In the genomic region with DNA sequence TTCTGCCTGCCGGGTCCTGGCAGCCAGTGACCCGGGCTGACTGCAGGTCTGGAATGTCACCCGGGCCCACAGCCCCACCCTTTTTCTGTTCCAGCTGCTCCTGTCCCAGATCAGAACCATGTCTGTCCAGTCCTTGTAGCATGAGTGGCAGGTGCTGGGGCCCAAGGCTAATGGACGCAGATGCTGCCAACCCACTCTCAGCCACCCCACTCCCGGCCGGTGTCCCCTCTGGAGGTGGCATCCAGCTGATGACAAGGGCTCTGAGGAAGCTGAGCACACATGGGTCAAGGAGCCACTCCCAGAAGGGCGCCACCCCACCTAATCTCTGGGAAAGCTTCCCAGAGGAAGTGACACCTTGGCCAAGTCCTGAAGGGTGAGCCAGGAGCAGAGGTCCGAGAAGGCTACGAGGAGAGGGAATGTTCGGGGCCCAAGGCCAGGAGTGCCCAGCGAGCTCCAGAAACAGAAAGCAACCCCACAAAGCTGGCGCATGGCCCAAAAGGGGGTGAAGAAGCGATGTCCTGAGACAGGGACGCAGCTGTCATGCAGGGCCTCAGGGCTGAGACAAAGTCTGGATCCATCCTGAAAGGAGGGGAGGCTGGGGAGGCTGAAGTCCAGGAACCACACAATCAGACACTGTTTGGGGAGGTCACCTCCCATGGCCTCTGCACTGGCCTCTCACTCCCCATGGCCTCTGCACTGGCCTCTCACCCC, we compare ENCODE assay signal across 11 cellular contexts. TPM values are rescaled to one million over a fixed set of nuclear protein-coding genes. Genes with fewer than 3 reads are reported as not detected.
DNase-seq lines count a peak whose midpoint lies in the region; ATAC-seq, FAIRE-seq and TF ChIP-seq lines count a peak whose summit lies in the region.
"Had no signal": no experiment of that assay in that cellular context is flagged by ENCODE, and none has a peak within 500 bp of the region (broad histone marks: within the 10 kb centered on the region; RNA-seq: fewer than 3 reads in every experiment).

No MANE protein-coding gene starts in this region.

- intact Hi-C loops in K562 (cut with micrococcal nuclease) (no loop called here), right cardiac atrium (cut with DNase I) (loop anchor here in 1 of 4 donors (10.0 kb wide), 1 partner anchor 51 kb away; no protein-coding TSS in a partner anchor), sigmoid colon (cut with DNase I) (no loop called here)

- no peaks in the 10 kb centered on the region for H3K36me3 Mint-ChIP-seq in activated T-cell treated with anti-CD3 and anti-CD28 coated beads, Interleukin-2, amount 50 U/mL, for 72 hours (ENCODE audit: insufficient read depth in 2 of 2)

- peak overlapping the region in 1 of 2 experiments; percentile 41; a peak in 2 of 4 replicates for H3K9ac ChIP-seq in K562 (ENCODE audit: insufficient read depth in 1 of 2, low read depth in 2 of 2, low read length in 2 of 2)

- TF ChIP-seq RAD21 in K562 (CRISPR knock-in tag; conservative IDR thresholded peaks at IDR 0.05 in 1 of 2, IDR thresholded peaks at IDR 0.05 in 1 of 2): no peak

- TF ChIP-seq POLR2A in K562 (conservative IDR thresholded peaks at IDR 0.05): no peak
- no peak for TF ChIP-seq POLR2A in sigmoid colon (IDR thresholded peaks at IDR 0.05)

- H3K27me3 ChIP-seq in K562 (ENCODE audit: control insufficient read depth in 2 of 2, insufficient read depth in 2 of 2, low read length in 2 of 2) (no peaks in the 10 kb centered on the region), right cardiac atrium (ENCODE audit: control insufficient read depth, insufficient read depth) (no peaks in the 10 kb centered on the region), sigmoid colon (no peaks in the 10 kb centered on the region)

- no peak for FAIRE-seq in K562 (lab: Jason Lieb, UNC)
- FAIRE-seq: GM19239 had no signal

- TF ChIP-seq CTCF in HEK293 (tag by site-specific recombination; IDR thresholded peaks at IDR 0.05) (no peak), K562 (IDR thresholded peaks at IDR 0.05 in 2 of 3, conservative IDR thresholded peaks at IDR 0.05 in 1 of 3; ENCODE audit: insufficient read depth in 2 of 3, low read depth in 1 of 3, low read length in 3 of 3) (no peak), sigmoid colon (IDR thresholded peaks at IDR 0.05) (no peak)

- no peak overlapping the region for H3K27ac ChIP-seq in HEK293 (ENCODE audit: extremely low read depth, low read depth, low read length)
- no peak overlapping the region for H3K27ac ChIP-seq in K562 (ENCODE audit: extremely low read depth, low read depth, low read length)
- no peak overlapping the region for H3K27ac ChIP-seq in right cardiac atrium (ENCODE audit: low read length)
- peak overlapping the region in 3 of 4 donors; percentile 48 to 61 (median 52) for H3K27ac ChIP-seq in sigmoid colon

- no peak overlapping the region for H2AFZ ChIP-seq in K562 (ENCODE audit: low read depth, low read length)

- TF ChIP-seq EP300 in K562 (IDR thresholded peaks at IDR 0.05; ENCODE audit: low read length) (no peak), sigmoid colon (IDR thresholded peaks at IDR 0.05) (no peak)

- 68% methylated on average over 14 of the region's 14 CpGs for WGBS in K562 (ENCODE audit: insufficient coverage, low coverage, missing lambda C conversion rate)
- WGBS in right cardiac atrium: 27% methylated on average over 14 of the region's 14 CpGs
- WGBS in sigmoid colon, 2 donors: 18 to 57% methylated on average over 14 of the region's 14 CpGs

- no peaks in the 10 kb centered on the region for H3K27me3 Mint-ChIP-seq in activated T-cell treated with anti-CD3 and anti-CD28 coated beads, Interleukin-2, amount 50 U/mL, for 72 hours (ENCODE audit: low read depth)

- in situ Hi-C loops in K562 (cut with MboI): no loop called here

- no peaks in the 10 kb centered on the region for H3K9me3 Mint-ChIP-seq in activated T-cell treated with anti-CD3 and anti-CD28 coated beads, Interleukin-2, amount 50 U/mL, for 72 hours

- H3K79me2 ChIP-seq in K562 (ENCODE audit: control insufficient read depth, insufficient read depth, low read length): peaks cover 2% of the 10 kb centered on the region; the same call in 1 of the 3 replicates

- DNase-seq in K562 (ENCODE audit: extremely low read depth in 1 of 4, low spot score in 3 of 4) (peak in 2 of 4 experiments; percentile 57 to 65), right cardiac atrium (peak; percentile 65 to 89 (median 87)), sigmoid colon (no peak), retina (no peak)
- no peak for DNase-seq in stimulated activated CD4-positive, alpha-beta T cell treated with anti-CD3 and anti-CD28 coated beads, Interleukin-2, amount 100 ng/mL, for 48 hours
- no peak for DNase-seq in activated T-cell treated with anti-CD3 and anti-CD28 coated beads, Interleukin-2, amount 50 U/mL, for 72 hours
- DNase-seq: activated CD4-positive, alpha-beta T cell treated with anti-CD3 and anti-CD28 coated beads for 48 hours; activated naive CD4-positive, alpha-beta T cell treated with anti-CD3 and anti-CD28 coated beads, Interleukin-2, amount 50 U/mL, for 16 hours had no signal

- H3K9me3 ChIP-seq in HEK293 (ENCODE audit: control insufficient read depth, insufficient read depth, low read depth, low read length): no peaks in the 10 kb centered on the region
- H3K9me3 ChIP-seq in K562 (replicated peaks; ENCODE audit: control insufficient read depth, insufficient read depth, low read depth, low read length): no peaks in the 10 kb centered on the region
- no peaks in the 10 kb centered on the region for H3K9me3 ChIP-seq in right cardiac atrium (ENCODE audit: control insufficient read depth, low read length)
- H3K9me3 ChIP-seq in sigmoid colon: no peaks in the 10 kb centered on the region

- H3K36me3 ChIP-seq in HEK293 (ENCODE audit: control insufficient read depth in 2 of 2, insufficient read depth in 1 of 2, low read length in 2 of 2): peaks cover 0 to 10% of the 10 kb centered on the region in 2 experiments; a peak in 1 of 3 replicates
- H3K36me3 ChIP-seq in K562 (ENCODE audit: control insufficient read depth, insufficient read depth, low read length): no peaks in the 10 kb centered on the region
- no peaks in the 10 kb centered on the region for H3K36me3 ChIP-seq in sigmoid colon

- H3K4me3 ChIP-seq in HEK293 (ENCODE audit: low read depth, low read length): no peak overlapping the region
- no peak overlapping the region for H3K4me3 ChIP-seq in K562
- no peak overlapping the region for H3K4me3 ChIP-seq in right cardiac atrium (ENCODE audit: low read length)
- H3K4me3 ChIP-seq in sigmoid colon: no peak overlapping the region

- no peak for ATAC-seq in K562
- peak; percentile 75 to 77 for ATAC-seq in right cardiac atrium
- no peak for ATAC-seq in GM21381 (IDR thresholded peaks at IDR 0.05; ENCODE audit: unreplicated experiment)
- no peak for ATAC-seq in activated T-cell treated with anti-CD3 and anti-CD28 coated beads, Interleukin-2, amount 50 U/mL, for 72 hours (replicated peaks in 1 of 2)

- no TSS peak for BruUV-seq in K562 (replicated peaks; lab: Mats Ljungman, UMichigan)

- peaks cover 14% of the 10 kb centered on the region; the same call in 1 of the 2 replicates for H4K20me1 ChIP-seq in K562 (replicated peaks; ENCODE audit: control insufficient read depth, insufficient read depth, low read length)

- H3K27ac Mint-ChIP-seq in activated T-cell treated with anti-CD3 and anti-CD28 coated beads, Interleukin-2, amount 50 U/mL, for 72 hours: no peak overlapping the region

- no peak overlapping the region for H3K4me3 Mint-ChIP-seq in activated T-cell treated with anti-CD3 and anti-CD28 coated beads, Interleukin-2, amount 50 U/mL, for 72 hours

- POLR2A ChIA-PET in HEK293 (lab: Yijun Ruan, JAX) (no interaction called here), K562 (lab: Yijun Ruan, JAX) (interaction anchor here (0.6 to 1.4 kb wide), 4 partner anchors 38 to 708 kb away, joined by 3 read pairs; no protein-coding TSS in a partner anchor)

- H3K4me2 ChIP-seq in K562 (ENCODE audit: insufficient read depth, low read length): no peak overlapping the region

- H3K9me1 ChIP-seq in K562 (ENCODE audit: control insufficient read depth, insufficient read depth, low read length): no peaks in the 10 kb centered on the region

- H3K4me1 ChIP-seq in HEK293 (ENCODE audit: control insufficient read depth, insufficient read depth, low read length): no peaks in the 10 kb centered on the region
- H3K4me1 ChIP-seq in K562 (replicated peaks in 1 of 2; ENCODE audit: control insufficient read depth in 2 of 2, insufficient read depth in 2 of 2, low read length in 2 of 2): peaks cover 9 to 68% of the 10 kb centered on the region in 2 experiments
- H3K4me1 ChIP-seq in right cardiac atrium (ENCODE audit: control insufficient read depth, insufficient read depth, low read length): peaks cover 4% of the 10 kb centered on the region
- H3K4me1 ChIP-seq in sigmoid colon: peaks cover 0 to 50% (median 47%) of the 10 kb centered on the region in 4 donors

- peaks cover 33% of the 10 kb centered on the region for H3K4me1 Mint-ChIP-seq in activated T-cell treated with anti-CD3 and anti-CD28 coated beads, Interleukin-2, amount 50 U/mL, for 72 hours (ENCODE audit: low read depth)

- CTCF ChIA-PET in HEK293 (lab: Yijun Ruan, JAX) (interaction anchor here (0.5 to 1.4 kb wide), 10 partner anchors 8 to 339 kb away, joined by 3 to 5 read pairs (median 3); no protein-coding TSS in a partner anchor), K562 (lab: Yijun Ruan, JAX; ENCODE audit: low intra/inter-chr PET ratio) (interaction anchor here (0.6 kb wide), 1 partner anchor 27 kb away, joined by 3 read pairs; no protein-coding TSS in a partner anchor)

RNA-seq across cellular contexts. Expression of gene ACOT7, which starts 39.5 kb away (rescaled TPM):
- 14.3 and 31.3 TPM in 2 replicates for total RNA-seq in K562 (2011; cell fraction: chromatin; rRNA removed; ENCODE audit: low replicate concordance)
- total RNA-seq in K562 (2011; cell fraction: nucleolus; rRNA removed): 25.8 and 25.9 TPM in 2 replicates
- total RNA-seq in K562 (2011; cell fraction: nucleoplasm; rRNA removed): 17.4 and 20.6 TPM in 2 replicates
- total RNA-seq in K562 (2014; rRNA removed) (53.3 and 72.0 TPM in 2 replicates), K562 (2014; rRNA removed; fragmentation: Illumina TruSeq; extraction: Trizol) (8.7 and 11.6 TPM in 2 replicates), K562 (2015; rRNA removed; fragmentation: Illumina TruSeq; extraction: Trizol) (27.1 and 28.4 TPM in 2 replicates), K562 (2021) (92.6 and 95.5 TPM in 2 replicates), right cardiac atrium (1 to 10 TPM; 5.9 to 9.5 (median 7.9) TPM), sigmoid colon (10 to 100 TPM; 17.9 to 26.5 (median 22.2) TPM)
- polyA plus RNA-seq in K562 (2011; rRNA removed) (37.2 and 76.6 TPM in 2 replicates), K562 (2014; fragmentation: Illumina TruSeq; extraction: Trizol) (50.7 and 89.2 TPM in 2 replicates), K562 (2014; fragmentation: Nextera tagmentation; extraction: Ambion mirVana) (10 to 100 TPM in 1 of 2 experiments, 1 to 10 TPM in 1; 7.0 to 10.0 TPM), K562 (2014; rRNA removed) (57.2 and 63.1 TPM in 2 replicates), right cardiac atrium (7.5 TPM), sigmoid colon (10 to 100 TPM; 54.7 to 81.0 (median 78.8) TPM)
- polyA plus RNA-seq in K562 (2011; cell fraction: cytosol; rRNA removed): 57.9 and 66.6 TPM in 2 replicates
- polyA plus RNA-seq in K562 (2011; cell fraction: nucleus; rRNA removed): 28.1 and 31.8 TPM in 2 replicates
- polyA plus RNA-seq in K562 (2012): 61.5 and 86.0 TPM in 2 replicates
- polyA minus RNA-seq in K562 (2011; rRNA and poly(A)+ RNA removed): 28.7 and 34.8 TPM in 2 replicates
- polyA minus RNA-seq in K562 (2011; cell fraction: cytosol; rRNA and poly(A)+ RNA removed): 26.1 and 36.3 TPM in 2 replicates
- polyA minus RNA-seq in K562 (2011; cell fraction: nucleus; rRNA and poly(A)+ RNA removed): 7.9 and 12.0 TPM in 2 replicates
- 10 to 100 TPM; 32.1 to 37.6 TPM for total RNA-seq in activated T-cell treated with anti-CD3 and anti-CD28 coated beads, Interleukin-2, amount 50 U/mL, for 72 hours

Comparison
In these comparisons a context has a peak if more than half of its experiments do, and no peak if none do; other contexts are left out.
1. H3K27ac ChIP-seq: peak in sigmoid colon (3 of 4); none in HEK293 (single experiment), K562 (single experiment) and right cardiac atrium (single experiment).
2. ATAC-seq: peak in right cardiac atrium (2 of 2); none in K562 (single experiment), GM21381 (single experiment) and activated T-cell treated with anti-CD3 and anti-CD28 coated beads, Interleukin-2, amount 50 U/mL, for 72 hours (0 of 2).
3. DNase-seq: peak in right cardiac atrium (3 of 3); none in sigmoid colon (single experiment), stimulated activated CD4-positive, alpha-beta T cell treated with anti-CD3 and anti-CD28 coated beads, Interleukin-2, amount 100 ng/mL, for 48 hours (0 of 2), retina (single experiment) and activated T-cell treated with anti-CD3 and anti-CD28 coated beads, Interleukin-2, amount 50 U/mL, for 72 hours (0 of 2).
4. Of the 44 proteins assayed by ChIP-seq in both K562 and HEK293: peak only in K562: none; only in HEK293: KLF1; in both: none; in neither: 43.